In the genomic region with DNA sequence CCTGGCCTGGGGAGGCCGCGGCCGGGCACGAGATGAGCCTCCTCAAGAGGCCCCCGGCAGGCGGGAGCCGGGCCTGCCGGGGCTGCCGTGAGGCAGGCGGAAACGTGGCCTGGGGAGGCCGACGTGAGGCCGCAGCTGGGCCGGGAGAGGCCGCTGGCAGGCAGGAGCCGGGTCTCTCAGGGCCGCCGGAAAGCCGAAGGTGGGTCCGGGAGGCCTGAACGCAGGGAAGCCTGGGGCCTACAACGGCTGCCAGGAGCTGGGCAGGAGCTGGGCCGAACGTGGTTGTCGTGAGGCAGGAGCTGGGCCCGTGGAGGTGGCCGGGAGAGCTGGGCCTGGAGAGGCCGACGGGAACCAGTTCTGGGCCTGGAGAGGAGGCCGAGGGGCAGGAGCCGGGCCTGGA, we compare ENCODE assay signal across 17 cellular contexts.
DNase-seq lines count a peak whose midpoint lies in the region; ATAC-seq and TF ChIP-seq lines count a peak whose summit lies in the region.
"Had no signal": no experiment of that assay in that cellular context is flagged by ENCODE, and none has a peak within 500 bp of the region (broad histone marks: within the 10 kb centered on the region; RNA-seq: fewer than 3 reads in every experiment).

No MANE protein-coding gene starts in this region.

- H3K27ac Mint-ChIP-seq in chondrocyte (ENCODE audit: unreplicated experiment) (no peak overlapping the region), immature natural killer cell (no peak overlapping the region), type B pancreatic cell (no peak overlapping the region)
- H3K27ac Mint-ChIP-seq in stimulated activated memory B cell treated with anti-CD40 and anti-IgM and Interleukin-4, amounts not matched to agents 10 μg/mL and 1 μg/mL and 100 μg/mL, for 72 hours: no peak overlapping the region
- H3K27ac Mint-ChIP-seq: CD4-positive, alpha-beta memory T cell had no signal

- ATAC-seq in right cardiac atrium: peak in 1 of 2 donors; percentile 36
- peak; percentile 12 for ATAC-seq in stimulated activated memory B cell treated with anti-CD40 and anti-IgM and Interleukin-4, amounts not matched to agents 10 μg/mL and 1 μg/mL and 100 μg/mL, for 72 hours
- ATAC-seq: GM12878 had no signal

- H3K4me1 Mint-ChIP-seq in chondrocyte (ENCODE audit: low read depth) (no peaks in the 10 kb centered on the region), immature natural killer cell (no peaks in the 10 kb centered on the region), type B pancreatic cell (ENCODE audit: unreplicated experiment) (no peaks in the 10 kb centered on the region)
- H3K4me1 Mint-ChIP-seq in stimulated activated memory B cell treated with anti-CD40 and anti-IgM and Interleukin-4, amounts not matched to agents 10 μg/mL and 1 μg/mL and 100 μg/mL, for 72 hours: peaks cover 6% of the 10 kb centered on the region
- H3K4me1 Mint-ChIP-seq: CD4-positive, alpha-beta memory T cell; H9 had no signal

- no peaks in the 10 kb centered on the region for H3K27me3 ChIP-seq in right cardiac atrium (ENCODE audit: control insufficient read depth, insufficient read depth)
- H3K27me3 ChIP-seq: BLaER1 had no signal

- H3K9me3 ChIP-seq in right cardiac atrium (ENCODE audit: control insufficient read depth, low read length): no peaks in the 10 kb centered on the region

- H3K27me3 Mint-ChIP-seq in chondrocyte (ENCODE audit: low read depth) (no peaks in the 10 kb centered on the region), immature natural killer cell (ENCODE audit: low read depth in 3 of 3) (peaks cover 0 to 1% (median 0%) of the 10 kb centered on the region in 3 donors), type B pancreatic cell (no peaks in the 10 kb centered on the region)
- H3K27me3 Mint-ChIP-seq in stimulated activated memory B cell treated with anti-CD40 and anti-IgM and Interleukin-4, amounts not matched to agents 10 μg/mL and 1 μg/mL and 100 μg/mL, for 72 hours: no peaks in the 10 kb centered on the region
- H3K27me3 Mint-ChIP-seq: CD4-positive, alpha-beta memory T cell had no signal

- H3K4me3 ChIP-seq in right cardiac atrium (ENCODE audit: low read length): no peak overlapping the region
- H3K4me3 ChIP-seq: BLaER1, GM12878 had no signal

- 97% methylated on average over 32 of the region's 32 CpGs for WGBS in right cardiac atrium

- H3K9me3 Mint-ChIP-seq in chondrocyte (ENCODE audit: low read depth) (peaks cover 3% of the 10 kb centered on the region), immature natural killer cell (no peaks in the 10 kb centered on the region), type B pancreatic cell (no peaks in the 10 kb centered on the region)
- peaks cover 6% of the 10 kb centered on the region for H3K9me3 Mint-ChIP-seq in stimulated activated memory B cell treated with anti-CD40 and anti-IgM and Interleukin-4, amounts not matched to agents 10 μg/mL and 1 μg/mL and 100 μg/mL, for 72 hours

- no peaks in the 10 kb centered on the region for H3K4me1 ChIP-seq in right cardiac atrium (ENCODE audit: control insufficient read depth, insufficient read depth, low read length)
- H3K4me1 ChIP-seq: BLaER1 had no signal

- intact Hi-C loops in right cardiac atrium (cut with DNase I) (no loop called here), cardiac septum (cut with DNase I) (no loop called here)

- no peak overlapping the region for H3K27ac ChIP-seq in right cardiac atrium (ENCODE audit: low read length)
- H3K27ac ChIP-seq: BLaER1 had no signal

- TF ChIP-seq CTCF in chondrocyte (IDR thresholded peaks at IDR 0.05): no peak
- no peak for TF ChIP-seq CTCF in type B pancreatic cell (conservative IDR thresholded peaks at IDR 0.05)

- H3K4me3 Mint-ChIP-seq in chondrocyte (ENCODE audit: unreplicated experiment) (no peak overlapping the region), immature natural killer cell (no peak overlapping the region), type B pancreatic cell (no peak overlapping the region)
- H3K4me3 Mint-ChIP-seq in stimulated activated memory B cell treated with anti-CD40 and anti-IgM and Interleukin-4, amounts not matched to agents 10 μg/mL and 1 μg/mL and 100 μg/mL, for 72 hours: no peak overlapping the region
- H3K4me3 Mint-ChIP-seq: CD14-positive monocyte; CD4-positive, alpha-beta memory T cell; H9 had no signal

- H3K36me3 Mint-ChIP-seq in chondrocyte (ENCODE audit: low read depth): peaks cover 12% of the 10 kb centered on the region
- H3K36me3 Mint-ChIP-seq in stimulated activated memory B cell treated with anti-CD40 and anti-IgM and Interleukin-4, amounts not matched to agents 10 μg/mL and 1 μg/mL and 100 μg/mL, for 72 hours: peaks cover 41% of the 10 kb centered on the region
- peaks cover 19 to 34% (median 21%) of the 10 kb centered on the region in 3 donors for H3K36me3 Mint-ChIP-seq in immature natural killer cell
- peaks cover 17% of the 10 kb centered on the region for H3K36me3 Mint-ChIP-seq in type B pancreatic cell

- DNase-seq in right cardiac atrium: peak in 2 of 3 donors; percentile 53 to 54
- no peak for DNase-seq in cardiac septum (ENCODE audit: low spot score)
- DNase-seq in chondrocyte (ENCODE audit: low spot score): peak; percentile 90
- no peak for DNase-seq in dermis blood vessel endothelial cell
- no peak for DNase-seq in immature natural killer cell
- no peak for DNase-seq in type B pancreatic cell (ENCODE audit: extremely low spot score, unreplicated experiment)
- DNase-seq: 8988T; Calu3; CD4-positive, alpha-beta memory T cell; DND-41; EL; GOT3 had no signal

Comparison
In these comparisons a context has a peak if more than half of its experiments do, and no peak if none do; other contexts are left out.
1. DNase-seq: peak in right cardiac atrium (2 of 3) and chondrocyte (single experiment); none in cardiac septum (single experiment), dermis blood vessel endothelial cell (single experiment), immature natural killer cell (0 of 3) and type B pancreatic cell (single experiment).